ENCODE assay signal across 1 cellular context in the genomic region with DNA sequence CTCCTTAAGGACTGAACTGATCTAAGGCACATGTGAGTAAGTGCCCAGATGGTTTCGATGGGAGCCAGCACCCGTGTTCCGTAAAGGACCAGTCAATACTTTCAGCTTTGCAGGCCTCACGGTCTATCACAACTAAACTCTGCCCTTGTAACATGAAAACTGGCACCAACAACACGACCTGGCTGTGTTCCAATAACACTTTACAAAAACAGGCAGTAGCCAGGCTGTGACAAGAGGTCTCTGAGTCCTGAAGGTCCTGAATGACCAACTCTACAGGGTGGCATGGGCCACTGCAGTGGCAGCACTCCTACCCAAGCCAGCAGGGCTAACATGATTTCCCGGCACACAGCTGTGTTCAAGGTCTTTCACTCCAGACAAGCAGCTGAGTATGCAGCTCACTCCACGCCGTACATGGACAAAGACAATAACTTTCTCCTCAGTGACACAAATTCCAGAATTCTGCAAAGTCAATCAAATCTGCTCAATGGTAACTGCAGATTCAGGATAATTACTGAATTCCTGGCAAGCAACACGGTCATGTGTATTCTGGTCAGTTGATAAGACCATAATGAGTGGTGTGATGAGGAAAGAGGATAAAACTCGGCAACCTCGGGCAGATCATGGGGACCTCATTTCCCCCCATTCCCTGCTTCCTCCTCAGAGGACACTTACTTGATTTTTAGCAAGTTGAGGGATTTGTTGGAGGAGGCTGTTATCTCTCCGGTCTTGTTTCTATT.
TF ChIP-seq lines count a peak whose summit lies in the region.

No MANE protein-coding gene starts in this region.

TF ChIP-seq in HEK293, 187 proteins besides CTCF, POLR2A, EP300 and RAD21 (continued from another document):
- TF ChIP-seq, protein P1, sequence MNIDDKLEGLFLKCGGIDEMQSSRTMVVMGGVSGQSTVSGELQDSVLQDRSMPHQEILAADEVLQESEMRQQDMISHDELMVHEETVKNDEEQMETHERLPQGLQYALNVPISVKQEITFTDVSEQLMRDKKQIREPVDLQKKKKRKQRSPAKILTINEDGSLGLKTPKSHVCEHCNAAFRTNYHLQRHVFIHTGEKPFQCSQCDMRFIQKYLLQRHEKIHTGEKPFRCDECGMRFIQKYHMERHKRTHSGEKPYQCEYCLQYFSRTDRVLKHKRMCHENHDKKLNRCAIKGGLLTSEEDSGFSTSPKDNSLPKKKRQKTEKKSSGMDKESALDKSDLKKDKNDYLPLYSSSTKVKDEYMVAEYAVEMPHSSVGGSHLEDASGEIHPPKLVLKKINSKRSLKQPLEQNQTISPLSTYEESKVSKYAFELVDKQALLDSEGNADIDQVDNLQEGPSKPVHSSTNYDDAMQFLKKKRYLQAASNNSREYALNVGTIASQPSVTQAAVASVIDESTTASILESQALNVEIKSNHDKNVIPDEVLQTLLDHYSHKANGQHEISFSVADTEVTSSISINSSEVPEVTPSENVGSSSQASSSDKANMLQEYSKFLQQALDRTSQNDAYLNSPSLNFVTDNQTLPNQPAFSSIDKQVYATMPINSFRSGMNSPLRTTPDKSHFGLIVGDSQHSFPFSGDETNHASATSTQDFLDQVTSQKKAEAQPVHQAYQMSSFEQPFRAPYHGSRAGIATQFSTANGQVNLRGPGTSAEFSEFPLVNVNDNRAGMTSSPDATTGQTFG (tag by site-specific recombination; IDR thresholded peaks at IDR 0.05; ENCODE audit: borderline replicate concordance), result no peak
- TF ChIP-seq MEIS1 (CRISPR knock-in tag; IDR thresholded peaks at IDR 0.05; ENCODE audit: borderline replicate concordance), result no peak
- TF ChIP-seq BCL11B (tag by site-specific recombination; IDR thresholded peaks at IDR 0.05; ENCODE audit: low read depth), result no peak
- TF ChIP-seq ZNF121 (tag by site-specific recombination; IDR thresholded peaks at IDR 0.05), result no peak
- TF ChIP-seq, protein P2, sequence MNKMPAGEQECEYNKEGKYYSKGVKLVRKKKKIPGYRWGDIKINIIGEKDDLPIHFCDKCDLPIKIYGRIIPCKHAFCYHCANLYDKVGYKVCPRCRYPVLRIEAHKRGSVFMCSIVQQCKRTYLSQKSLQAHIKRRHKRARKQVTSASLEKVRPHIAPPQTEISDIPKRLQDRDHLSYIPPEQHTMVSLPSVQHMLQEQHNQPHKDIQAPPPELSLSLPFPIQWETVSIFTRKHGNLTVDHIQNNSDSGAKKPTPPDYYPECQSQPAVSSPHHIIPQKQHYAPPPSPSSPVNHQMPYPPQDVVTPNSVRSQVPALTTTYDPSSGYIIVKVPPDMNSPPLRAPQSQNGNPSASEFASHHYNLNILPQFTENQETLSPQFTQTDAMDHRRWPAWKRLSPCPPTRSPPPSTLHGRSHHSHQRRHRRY (tag by site-specific recombination; IDR thresholded peaks at IDR 0.05), result no peak
